In genomic region chr3:8854656-8855055, GRCh38 we compare ENCODE assay signal across 26 cellular contexts.
"Had no signal": no experiment of that assay in that cellular context is flagged by ENCODE, and none has a peak within 500 bp of the region (broad histone marks: within the 10 kb centered on the region; RNA-seq: fewer than 3 reads in every experiment).

No MANE protein-coding gene starts in this region.

- H3K36me3 ChIP-seq: cardiac muscle cell, right lobe of liver, stomach, suprapubic skin, tibial nerve had no signal

- H3K4me3 ChIP-seq: body of pancreas, cardiac muscle cell, hepatocyte, right lobe of liver, stomach, suprapubic skin, tibial nerve had no signal

- ATAC-seq: activated CD4-positive, CD25-positive, alpha-beta regulatory T cell treated with anti-CD3 and anti-CD28 coated beads, Interleukin-2, amount 50 U/mL, for 24 hours; activated CD8-positive, alpha-beta memory T cell treated with anti-CD3 and anti-CD28 coated beads, Interleukin-2, amount 10 ng/mL, durations not matched to agents 7 days and 5 days; activated CD8-positive, alpha-beta T cell treated with anti-CD3 and anti-CD28 coated beads for 36 hours; body of pancreas; left ventricle myocardium superior; natural killer cell; right lobe of liver; stimulated activated memory B cell treated with anti-CD40 and anti-IgM and Interleukin-4, amounts not matched to agents 10 μg/mL and 1 μg/mL and 100 μg/mL, for 72 hours had no signal

- H3K9me3 ChIP-seq: body of pancreas, right lobe of liver, stomach, suprapubic skin, tibial nerve had no signal

- H3K79me2 ChIP-seq: hepatocyte, parathyroid adenoma had no signal

- H2AFZ ChIP-seq: hepatocyte, parathyroid adenoma had no signal

- H3K4me2 ChIP-seq: hepatocyte had no signal

- H3K27ac ChIP-seq: body of pancreas, cardiac muscle cell, hepatocyte, parathyroid adenoma, right lobe of liver, stomach, suprapubic skin, tibial nerve, VCaP had no signal

- H3K4me1 ChIP-seq: body of pancreas, parathyroid adenoma, right lobe of liver, stomach, suprapubic skin, tibial nerve had no signal

- H3K9ac ChIP-seq: parathyroid adenoma had no signal

- H3K27me3 ChIP-seq: body of pancreas, cardiac muscle cell, hepatocyte, right lobe of liver, stomach, suprapubic skin, tibial nerve had no signal

- DNase-seq: activated CD4-positive, alpha-beta T cell treated with anti-CD3 and anti-CD28 coated beads, Interleukin-2, amount 10 ng/mL, durations not matched to agents 7 days and 5 days; activated CD8-positive, alpha-beta memory T cell treated with anti-CD3 and anti-CD28 coated beads, Interleukin-2, amount 10 ng/mL, durations not matched to agents 7 days and 5 days; activated CD8-positive, alpha-beta T cell treated with anti-CD3 and anti-CD28 coated beads for 36 hours; activated effector memory CD4-positive, alpha-beta T cell treated with anti-CD3 and anti-CD28 coated beads, Interleukin-2, amount 50 U/mL, for 16 hours; activated naive CD4-positive, alpha-beta T cell treated with anti-CD3 and anti-CD28 coated beads, Interleukin-2, amount 10 ng/mL, durations not matched to agents 7 days and 5 days; activated T-cell treated with anti-CD3 and anti-CD28 coated beads for 4 hours; amygdala; body of pancreas; cortex of kidney; endodermal cell; glutamatergic neuron; left ventricle myocardium superior; mammary epithelial cell; midbrain; natural killer cell; right lobe of liver; small intestine; stomach had no signal
